In the genomic region with DNA sequence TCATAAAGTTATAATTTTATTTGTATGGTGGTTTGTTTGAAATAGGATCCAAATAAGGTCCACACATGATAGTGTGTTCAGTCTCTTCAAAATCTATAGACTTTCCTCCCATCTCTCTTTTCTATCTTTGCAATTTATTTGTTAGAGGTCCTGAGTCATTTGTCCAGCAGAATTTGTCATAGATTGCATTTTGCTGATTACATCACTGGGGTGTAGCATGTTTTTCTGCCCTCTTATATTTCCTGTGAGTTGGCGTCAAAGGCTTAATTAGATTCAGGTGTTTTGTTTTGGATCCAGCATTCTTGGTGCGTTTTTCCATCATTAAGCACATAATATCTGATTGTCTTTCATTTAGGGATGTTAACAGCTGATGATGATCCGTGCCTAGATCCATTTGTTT, we compare ENCODE assay signal across 13 cellular contexts. TPM values are rescaled to one million over a fixed set of nuclear protein-coding genes. Genes with fewer than 3 reads are reported as not detected.
A peak's percentile ranks its signal among the peaks of the same experiment; 100 is the strongest.
DNase-seq lines count a peak whose midpoint lies in the region; ATAC-seq, FAIRE-seq and TF ChIP-seq lines count a peak whose summit lies in the region.
"Had no signal": no experiment of that assay in that cellular context is flagged by ENCODE, and none has a peak within 500 bp of the region (broad histone marks: within the 10 kb centered on the region; RNA-seq: fewer than 3 reads in every experiment).

No MANE protein-coding gene starts in this region.

- no peak overlapping the region for H2AFZ ChIP-seq in K562 (ENCODE audit: low read depth, low read length)
- H2AFZ ChIP-seq: PC-9 had no signal

- no peaks in the 10 kb centered on the region for H3K36me3 ChIP-seq in K562 (ENCODE audit: control insufficient read depth, insufficient read depth, low read length)

- H3K27ac Mint-ChIP-seq in IgD-negative memory B cell, result peak overlapping the region; percentile 6 to 65 (median 6)
- H3K27ac Mint-ChIP-seq in natural killer cell treated with Interleukin-12 subunit alpha and Interleukin-12 subunit beta and Interleukin-15 and Interleukin-18, amount 100 ng/mL, for 72 hours, result peak overlapping the region; percentile 81 to 88
- H3K27ac Mint-ChIP-seq: nephron had no signal

- no peak for DNase-seq in activated CD4-positive, CD25-positive, alpha-beta regulatory T cell (lab: John Stamatoyannopoulos, UW)
- DNase-seq in K562 (ENCODE audit: extremely low read depth in 1 of 4, low spot score in 3 of 4) (no peak), G401 (ENCODE audit: low spot score) (no peak), midbrain (lab: John Stamatoyannopoulos, UW) (no peak)
- no peak for DNase-seq in natural killer cell treated with Interleukin-12 subunit alpha and Interleukin-12 subunit beta and Interleukin-15 and Interleukin-18, amount 100 ng/mL, for 72 hours (ENCODE audit: low spot score)
- DNase-seq: 8988T, NCI-H2107, PC-9 had no signal

- no TSS peak for BruUV-seq in K562 (replicated peaks; lab: Mats Ljungman, UMichigan)

- CTCF ChIA-PET in K562 (lab: Yijun Ruan, JAX; ENCODE audit: low intra/inter-chr PET ratio), result no interaction called here

- peaks cover 51 to 67% (median 54%) of the 10 kb centered on the region in 3 donors for H3K4me1 Mint-ChIP-seq in IgD-negative memory B cell
- H3K4me1 Mint-ChIP-seq in natural killer cell treated with Interleukin-12 subunit alpha and Interleukin-12 subunit beta and Interleukin-15 and Interleukin-18, amount 100 ng/mL, for 72 hours (ENCODE audit: low read depth in 2 of 2), result peaks cover 72 to 81% of the 10 kb centered on the region in 2 donors

- no peaks in the 10 kb centered on the region for H3K79me2 ChIP-seq in K562 (ENCODE audit: control insufficient read depth, insufficient read depth, low read length)

- peaks cover 4% of the 10 kb centered on the region for H3K36me3 Mint-ChIP-seq in IgD-negative memory B cell
- H3K36me3 Mint-ChIP-seq in natural killer cell treated with Interleukin-12 subunit alpha and Interleukin-12 subunit beta and Interleukin-15 and Interleukin-18, amount 100 ng/mL, for 72 hours, result peaks cover 5% of the 10 kb centered on the region

- POLR2A ChIA-PET in K562 (lab: Yijun Ruan, JAX), result no interaction called here

- H4K20me1 ChIP-seq in K562 (replicated peaks; ENCODE audit: control insufficient read depth, insufficient read depth, low read length), result no peaks in the 10 kb centered on the region

- ATAC-seq in activated CD4-positive, CD25-positive, alpha-beta regulatory T cell treated with anti-CD3 and anti-CD28 coated beads, Interleukin-2, amount 50 U/mL, for 24 hours, result peak; percentile 47 to 57
- no peak for ATAC-seq in K562
- peak in 1 of 2 donors; percentile 31 for ATAC-seq in natural killer cell treated with Interleukin-12 subunit alpha and Interleukin-12 subunit beta and Interleukin-15 and Interleukin-18, amount 100 ng/mL, for 72 hours
- ATAC-seq in HG03108 (IDR thresholded peaks at IDR 0.05; ENCODE audit: unreplicated experiment), result no peak

- H3K27me3 Mint-ChIP-seq in IgD-negative memory B cell, result peaks cover 2% of the 10 kb centered on the region
- H3K27me3 Mint-ChIP-seq in natural killer cell treated with Interleukin-12 subunit alpha and Interleukin-12 subunit beta and Interleukin-15 and Interleukin-18, amount 100 ng/mL, for 72 hours, result no peaks in the 10 kb centered on the region

- TF ChIP-seq CTCF in K562 (IDR thresholded peaks at IDR 0.05 in 2 of 3, conservative IDR thresholded peaks at IDR 0.05 in 1 of 3; ENCODE audit: insufficient read depth in 2 of 3, low read depth in 1 of 3, low read length in 3 of 3), result no peak

- H3K27ac ChIP-seq in K562 (ENCODE audit: extremely low read depth, low read depth, low read length), result no peak overlapping the region
- H3K27ac ChIP-seq: PC-9 had no signal

- WGBS in K562 (ENCODE audit: insufficient coverage, low coverage, missing lambda C conversion rate), result 4% methylated on average over 3 of the region's 3 CpGs

- H3K4me2 ChIP-seq in K562 (ENCODE audit: insufficient read depth, low read length), result no peak overlapping the region
- H3K4me2 ChIP-seq: PC-9 had no signal

- TF ChIP-seq POLR2A in K562 (conservative IDR thresholded peaks at IDR 0.05), result no peak

- no peak overlapping the region for H3K4me3 Mint-ChIP-seq in IgD-negative memory B cell
- peak overlapping the region; percentile 69 for H3K4me3 Mint-ChIP-seq in natural killer cell treated with Interleukin-12 subunit alpha and Interleukin-12 subunit beta and Interleukin-15 and Interleukin-18, amount 100 ng/mL, for 72 hours
- H3K4me3 Mint-ChIP-seq: nephron had no signal

- H3K9me1 ChIP-seq in K562 (ENCODE audit: control insufficient read depth, insufficient read depth, low read length), result no peaks in the 10 kb centered on the region

- H3K4me3 ChIP-seq in K562, result no peak overlapping the region
- H3K4me3 ChIP-seq: PC-9 had no signal

- no peak overlapping the region for H3K9ac ChIP-seq in K562 (ENCODE audit: insufficient read depth in 1 of 2, low read depth in 2 of 2, low read length in 2 of 2)

- intact Hi-C loops in K562 (cut with micrococcal nuclease), result no loop called here

- TF ChIP-seq EP300 in K562 (IDR thresholded peaks at IDR 0.05; ENCODE audit: low read length), result peak; percentile 26; the same call in 1 of the 2 replicates

- H3K4me1 ChIP-seq in K562 (replicated peaks in 1 of 2; ENCODE audit: control insufficient read depth in 2 of 2, insufficient read depth in 2 of 2, low read length in 2 of 2), result peaks cover 0 to 14% of the 10 kb centered on the region in 2 experiments; a peak in 2 of 5 replicates

- H3K9me3 ChIP-seq in K562 (replicated peaks; ENCODE audit: control insufficient read depth, insufficient read depth, low read depth, low read length), result no peaks in the 10 kb centered on the region

- FAIRE-seq in K562 (lab: Jason Lieb, UNC), result no peak
- FAIRE-seq: G401.6 had no signal

- no peaks in the 10 kb centered on the region for H3K27me3 ChIP-seq in K562 (ENCODE audit: control insufficient read depth in 2 of 2, insufficient read depth in 2 of 2, low read length in 2 of 2)

- no peaks in the 10 kb centered on the region for H3K9me3 Mint-ChIP-seq in IgD-negative memory B cell
- H3K9me3 Mint-ChIP-seq in natural killer cell treated with Interleukin-12 subunit alpha and Interleukin-12 subunit beta and Interleukin-15 and Interleukin-18, amount 100 ng/mL, for 72 hours, result peaks cover 2% of the 10 kb centered on the region
- H3K9me3 Mint-ChIP-seq: nephron had no signal

- in situ Hi-C loops in K562 (cut with MboI), result no loop called here
- in situ Hi-C loops in G401 (cut with HindIII; ENCODE audit: low sequenced_read_pairs), result no loop called here

- no peak for TF ChIP-seq RAD21 in K562 (CRISPR knock-in tag; conservative IDR thresholded peaks at IDR 0.05 in 1 of 2, IDR thresholded peaks at IDR 0.05 in 1 of 2)

TF ChIP-seq in K562, 482 proteins besides CTCF, POLR2A, EP300 and RAD21 (continues in another document):
- TF ChIP-seq SMARCA4 (IDR thresholded peaks at IDR 0.05) (peak; percentile 22; the same call in 1 of the 2 replicates), EZH2 (IDR thresholded peaks at IDR 0.05; ENCODE audit: borderline replicate concordance, low read depth, low read length) (no peak), JUN (IDR thresholded peaks at IDR 0.05; ENCODE audit: borderline replicate concordance, low read depth, low read length) (peak; percentile 71), JUN (CRISPR knock-in tag; IDR thresholded peaks at IDR 0.05; ENCODE audit: borderline replicate concordance) (no peak), KLF1 (tag; IDR thresholded peaks at IDR 0.05) (no peak), PCBP2 (IDR thresholded peaks at IDR 0.05; ENCODE audit: low read depth, low read length, poor library complexity, severe bottlenecking) (no peak)
- TF ChIP-seq, protein P1, sequence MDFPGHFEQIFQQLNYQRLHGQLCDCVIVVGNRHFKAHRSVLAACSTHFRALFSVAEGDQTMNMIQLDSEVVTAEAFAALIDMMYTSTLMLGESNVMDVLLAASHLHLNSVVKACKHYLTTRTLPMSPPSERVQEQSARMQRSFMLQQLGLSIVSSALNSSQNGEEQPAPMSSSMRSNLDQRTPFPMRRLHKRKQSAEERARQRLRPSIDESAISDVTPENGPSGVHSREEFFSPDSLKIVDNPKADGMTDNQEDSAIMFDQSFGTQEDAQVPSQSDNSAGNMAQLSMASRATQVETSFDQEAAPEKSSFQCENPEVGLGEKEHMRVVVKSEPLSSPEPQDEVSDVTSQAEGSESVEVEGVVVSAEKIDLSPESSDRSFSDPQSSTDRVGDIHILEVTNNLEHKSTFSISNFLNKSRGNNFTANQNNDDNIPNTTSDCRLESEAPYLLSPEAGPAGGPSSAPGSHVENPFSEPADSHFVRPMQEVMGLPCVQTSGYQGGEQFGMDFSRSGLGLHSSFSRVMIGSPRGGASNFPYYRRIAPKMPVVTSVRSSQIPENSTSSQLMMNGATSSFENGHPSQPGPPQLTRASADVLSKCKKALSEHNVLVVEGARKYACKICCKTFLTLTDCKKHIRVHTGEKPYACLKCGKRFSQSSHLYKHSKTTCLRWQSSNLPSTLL (IDR thresholded peaks at IDR 0.05), result no peak

RNA-seq across cellular contexts. Expression of a gene that starts 15.0 kb away (rescaled TPM):
- 366 TPM for polyA plus RNA-seq in IgD-negative memory B cell
- total RNA-seq in K562 (2011; cell fraction: chromatin; rRNA removed; ENCODE audit: low replicate concordance), result 0.39 and 0.42 TPM in 2 replicates
- total RNA-seq in K562 (2011; cell fraction: nucleolus; rRNA removed), result 1.6 TPM in 1 of 2 replicates, not detected in the other
- total RNA-seq in K562 (2011; cell fraction: nucleoplasm; rRNA removed), result 0.38 and 1.2 TPM in 2 replicates
- total RNA-seq in K562 (2014; rRNA removed), result 1.2 and 2.4 TPM in 2 replicates
- 1.5 TPM in 2 replicates for total RNA-seq in K562 (2014; rRNA removed; fragmentation: Illumina TruSeq; extraction: Trizol)
- 0.76 and 0.83 TPM in 2 replicates for total RNA-seq in K562 (2015; rRNA removed; fragmentation: Illumina TruSeq; extraction: Trizol)
- 2.9 and 3.6 TPM in 2 replicates for total RNA-seq in K562 (2021)
- polyA plus RNA-seq in K562 (2011; rRNA removed), result not detected in 2 replicates
- polyA plus RNA-seq in K562 (2011; cell fraction: cytosol; rRNA removed), result 0.09 TPM in 1 of 2 replicates, not detected in the other
- 0.24 TPM in 1 of 2 replicates, not detected in the other for polyA plus RNA-seq in K562 (2011; cell fraction: nucleus; rRNA removed)
- 5.8 and 50.1 TPM in 2 replicates for polyA plus RNA-seq in K562 (2012)
- 1.8 and 2.2 TPM in 2 replicates for polyA plus RNA-seq in K562 (2014; fragmentation: Illumina TruSeq; extraction: Trizol)
- polyA plus RNA-seq in K562 (2014; fragmentation: Nextera tagmentation; extraction: Ambion mirVana), result 1 to 10 TPM; 1.1 to 1.3 TPM
- polyA plus RNA-seq in K562 (2014; rRNA removed), result 1.5 TPM in 2 replicates
- not detected in 2 replicates for polyA minus RNA-seq in K562 (2011; rRNA and poly(A)+ RNA removed)
- polyA minus RNA-seq in K562 (2011; cell fraction: cytosol; rRNA and poly(A)+ RNA removed), result not detected in 2 replicates
- 0.27 TPM in 1 of 2 replicates, not detected in the other for polyA minus RNA-seq in K562 (2011; cell fraction: nucleus; rRNA and poly(A)+ RNA removed)
- 100 to 1,000 TPM; 282 to 424 TPM for total RNA-seq in natural killer cell treated with Interleukin-12 subunit alpha and Interleukin-12 subunit beta and Interleukin-15 and Interleukin-18, amount 100 ng/mL, for 72 hours
- 22.6 and 32.0 TPM in 2 replicates for total RNA-seq in G401 (2014; rRNA removed; shearing (Covaris generic))
- total RNA-seq: PC-9 had no signal

Comparison
In these comparisons a context has a peak if more than half of its experiments do, and no peak if none do; other contexts are left out.
1. ATAC-seq: peak in activated CD4-positive, CD25-positive, alpha-beta regulatory T cell treated with anti-CD3 and anti-CD28 coated beads, Interleukin-2, amount 50 U/mL, for 24 hours (2 of 2); none in K562 (single experiment) and HG03108 (single experiment).